In the genomic region with DNA sequence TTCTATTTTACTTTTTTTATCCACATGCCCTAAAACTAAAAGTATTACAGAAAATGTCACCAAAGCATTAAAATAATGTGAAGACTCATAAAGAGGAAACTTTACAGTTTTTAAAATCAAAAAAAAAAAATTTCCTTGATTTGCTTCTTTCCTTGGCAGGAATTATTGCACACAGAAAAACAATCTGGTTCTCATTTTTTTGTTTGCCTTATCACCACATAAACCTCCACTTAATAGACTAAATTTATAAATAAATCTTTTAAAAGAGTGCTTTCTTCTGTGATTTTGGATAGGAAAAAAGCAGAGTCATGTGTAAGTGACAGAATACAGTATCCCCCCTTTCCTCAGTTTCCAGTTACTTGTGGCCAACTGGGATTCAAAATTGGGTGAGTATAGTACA, we compare ENCODE assay signal across 26 cellular contexts.
"Had no signal": no experiment of that assay in that cellular context is flagged by ENCODE, and none has a peak within 500 bp of the region (broad histone marks: within the 10 kb centered on the region; RNA-seq: fewer than 3 reads in every experiment).

No MANE protein-coding gene starts in this region.

- H3K27me3 Mint-ChIP-seq: activated B cell treated with CpG ODN at 0.5 μM for 24 hours had no signal

- H3K27ac Mint-ChIP-seq: activated B cell treated with CpG ODN at 0.5 μM for 24 hours; activated CD4-positive, alpha-beta memory T cell treated with anti-CD3 and anti-CD28 coated beads for 36 hours; activated CD4-positive, alpha-beta T cell treated with anti-CD3 and anti-CD28 coated beads, Interleukin-2, amount 10 ng/mL, durations not matched to agents 7 days and 5 days; activated naive CD4-positive, alpha-beta T cell treated with anti-CD3 and anti-CD28 coated beads, Interleukin-2, amount 50 U/mL, for 72 hours; T-helper 17 cell had no signal

- H3K9me3 Mint-ChIP-seq: activated B cell treated with CpG ODN at 0.5 μM for 24 hours; activated CD4-positive, alpha-beta memory T cell treated with anti-CD3 and anti-CD28 coated beads for 36 hours; activated CD4-positive, alpha-beta T cell treated with anti-CD3 and anti-CD28 coated beads, Interleukin-2, amount 10 ng/mL, durations not matched to agents 7 days and 5 days; activated naive CD4-positive, alpha-beta T cell treated with anti-CD3 and anti-CD28 coated beads, Interleukin-2, amount 50 U/mL, for 72 hours; activated T-cell treated with anti-CD3 and anti-CD28 coated beads, Interleukin-2, amount 50 U/mL, for 4 hours had no signal

- DNase-seq: activated B cell treated with CpG ODN at 0.5 μM for 24 hours; activated CD4-positive, alpha-beta memory T cell treated with anti-CD3 and anti-CD28 coated beads for 36 hours; activated CD4-positive, alpha-beta T cell treated with anti-CD3 and anti-CD28 coated beads, Interleukin-2, amount 10 ng/mL, durations not matched to agents 7 days and 5 days; activated CD8-positive, alpha-beta memory T cell treated with anti-CD3 and anti-CD28 coated beads for 24 hours; activated effector memory CD4-positive, alpha-beta T cell treated with anti-CD3 and anti-CD28 coated beads, Interleukin-2, amount 50 U/mL, for 16 hours; activated naive CD4-positive, alpha-beta T cell treated with Interleukin-2 at 50 U/mL for 16 hours; activated T-cell treated with anti-CD3 and anti-CD28 coated beads, Interleukin-2, amount 50 U/mL, for 4 hours; brain microvascular endothelial cell; NCI-H1092; NCI-H1417; NCI-H1930; NCI-H2107; NCI-H2171 treated with DMSO at 0.1 percent for 48 hours; NCI-H226; NCI-H526; NK-92 treated with Interleukin-12 subunit alpha and Interleukin-12 subunit beta, amount 100 ng/mL, for 24 hours; OCI-M1; Peyer's patch; Right ventricle myocardium superior; SJCRH30; T-helper 17 cell; T-helper 9 cell had no signal

- H3K4me3 Mint-ChIP-seq: activated B cell treated with CpG ODN at 0.5 μM for 24 hours; activated CD4-positive, alpha-beta memory T cell treated with anti-CD3 and anti-CD28 coated beads for 36 hours; activated CD4-positive, alpha-beta T cell treated with anti-CD3 and anti-CD28 coated beads, Interleukin-2, amount 10 ng/mL, durations not matched to agents 7 days and 5 days; activated T-cell treated with anti-CD3 and anti-CD28 coated beads, Interleukin-2, amount 50 U/mL, for 4 hours; T-helper 17 cell had no signal

- H3K9me3 ChIP-seq: Peyer's patch, SJCRH30 had no signal

- H3K27ac ChIP-seq: brain microvascular endothelial cell, cardiac muscle cell, KMS-11, Peyer's patch, RWPE1, SJCRH30 had no signal

- H3K27me3 ChIP-seq: brain microvascular endothelial cell, cardiac muscle cell, Peyer's patch, SJCRH30 had no signal

- ATAC-seq: activated naive CD4-positive, alpha-beta T cell treated with anti-CD3 and anti-CD28 coated beads, Interleukin-2, amount 50 U/mL, for 72 hours; activated T-cell treated with anti-CD3 and anti-CD28 coated beads, Interleukin-2, amount 50 U/mL, for 4 hours; T-helper 17 cell had no signal

- H3K9ac ChIP-seq: KMS-11 had no signal

- H3K36me3 ChIP-seq: brain microvascular endothelial cell, cardiac muscle cell, Peyer's patch, SJCRH30 had no signal

- H3K36me3 Mint-ChIP-seq: activated CD4-positive, alpha-beta memory T cell treated with anti-CD3 and anti-CD28 coated beads for 36 hours; activated naive CD4-positive, alpha-beta T cell treated with anti-CD3 and anti-CD28 coated beads, Interleukin-2, amount 50 U/mL, for 72 hours had no signal

- H3K4me2 ChIP-seq: KMS-11 had no signal

- H3K4me1 Mint-ChIP-seq: activated B cell treated with CpG ODN at 0.5 μM for 24 hours; activated CD4-positive, alpha-beta T cell treated with anti-CD3 and anti-CD28 coated beads, Interleukin-2, amount 10 ng/mL, durations not matched to agents 7 days and 5 days; T-helper 17 cell had no signal

- H3K4me3 ChIP-seq: cardiac muscle cell, Peyer's patch, SJCRH30 had no signal
